ENCODE assay signal across 17 cellular contexts in the genomic region with DNA sequence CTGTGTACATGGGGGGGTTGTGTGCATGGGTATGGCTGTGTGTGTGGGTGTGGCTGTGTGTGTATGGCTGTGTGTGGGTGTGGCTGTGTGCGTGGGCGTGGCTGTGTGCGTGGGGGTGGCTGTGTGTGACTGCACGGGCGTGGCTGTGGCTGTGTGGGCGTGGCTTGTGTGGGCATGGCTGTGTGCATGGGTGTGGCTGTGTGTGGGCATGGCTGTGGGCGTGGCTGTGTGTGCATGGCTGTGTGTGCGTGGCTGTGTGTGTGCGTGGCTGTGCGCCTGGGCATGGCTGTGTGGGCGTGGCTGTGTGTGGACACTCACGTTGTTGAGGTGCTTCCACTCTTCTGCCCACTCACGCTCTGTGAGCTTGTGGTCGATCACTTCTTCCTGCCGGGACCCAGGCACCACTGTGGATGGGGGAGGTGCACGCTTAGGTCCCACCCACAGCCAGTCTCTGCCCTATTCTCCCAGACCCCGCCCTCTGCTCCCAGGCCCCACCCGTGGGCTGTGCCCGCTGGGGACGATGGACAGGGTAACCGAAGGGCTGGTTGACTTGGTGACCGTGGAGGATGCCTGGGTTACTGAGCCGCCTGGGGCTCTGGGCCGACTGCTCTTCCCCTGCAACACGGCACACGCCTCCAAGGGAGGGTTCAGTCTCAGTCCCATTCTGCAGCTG. TPM values are rescaled to one million over a fixed set of nuclear protein-coding genes. Genes with fewer than 3 reads are reported as not detected.
DNase-seq lines count a peak whose midpoint lies in the region; ATAC-seq and TF ChIP-seq lines count a peak whose summit lies in the region.
"Had no signal": no experiment of that assay in that cellular context is flagged by ENCODE, and none has a peak within 500 bp of the region (broad histone marks: within the 10 kb centered on the region; RNA-seq: fewer than 3 reads in every experiment).

No MANE protein-coding gene starts in this region.

- DNase-seq in Right ventricle myocardium superior (peak; percentile 54), cardiac septum (ENCODE audit: low spot score) (no peak), PC-3 (peak; percentile 38), upper lobe of right lung (no peak), hepatocyte (ENCODE audit: low spot score) (no peak)
- DNase-seq: activated T-cell treated with anti-CD3 and anti-CD28 coated beads, Interleukin-2, amount 50 U/mL, for 48 hours; BE2C; GDM1; immature natural killer cell; NCI-H1930; stimulated activated CD4-positive, alpha-beta T cell treated with anti-CD3 and anti-CD28 coated beads, Interleukin-12 subunit alpha, Interleukin-12 subunit beta, amount 100 ng/mL, for 4 hours had no signal

- TF ChIP-seq CTCF in PC-3 (conservative IDR thresholded peaks at IDR 0.05; ENCODE audit: low read depth, low read length) (no peak), upper lobe of right lung (IDR thresholded peaks at IDR 0.05) (no peak), hepatocyte (IDR thresholded peaks at IDR 0.05; ENCODE audit: poor library complexity) (no peak)

- WGBS in hepatocyte (ENCODE audit: low lambda C conversion rate, missing lambda C conversion rate) = 95% methylated on average over 22 of the region's 26 CpGs

- H3K79me2 ChIP-seq in PC-3 (ENCODE audit: low read length) (no peaks in the 10 kb centered on the region), hepatocyte (no peaks in the 10 kb centered on the region)

- H3K4me1 ChIP-seq in PC-3 (ENCODE audit: insufficient read depth, low read length) (peaks cover 6% of the 10 kb centered on the region; the same call in 1 of the 2 replicates), upper lobe of right lung (peaks cover 4% of the 10 kb centered on the region), hepatocyte (ENCODE audit: insufficient read depth) (peaks cover 11% of the 10 kb centered on the region)
- H3K4me1 ChIP-seq: BE2C, breast epithelium had no signal

- H3K4me3 ChIP-seq in PC-3 (ENCODE audit: low read length) (no peak overlapping the region), upper lobe of right lung (no peak overlapping the region), hepatocyte (no peak overlapping the region)

- CTCF ChIA-PET in PC-3 (lab: Charles Lee) = interaction anchor here (0.8 kb wide), 1 partner anchor 44 kb away, joined by 3 read pairs; no protein-coding TSS in a partner anchor

- no TSS peak for BruUV-seq in PC-3 (replicated peaks; lab: Mats Ljungman, UMichigan)

- H3K4me2 ChIP-seq in PC-3 (ENCODE audit: low read length) (0 out of 2 replicates have a peak overlapping the region, but pooled peaks have one; percentile 6), hepatocyte (no peak overlapping the region)

- H2AFZ ChIP-seq in PC-3 (ENCODE audit: low read length) (no peak overlapping the region), hepatocyte (no peak overlapping the region)

- H3F3A ChIP-seq in PC-3 (ENCODE audit: low read length, unreplicated experiment) = no peaks in the 10 kb centered on the region

- H3K9me2 ChIP-seq in PC-3 (replicated peaks; ENCODE audit: low read length) = no peaks in the 10 kb centered on the region
- H3K9me2 ChIP-seq in hepatocyte (replicated peaks; ENCODE audit: insufficient read depth) = no peaks in the 10 kb centered on the region

- H3K9me3 ChIP-seq in PC-3 (ENCODE audit: low read length) = no peaks in the 10 kb centered on the region
- H3K9me3 ChIP-seq in upper lobe of right lung = no peaks in the 10 kb centered on the region
- H3K9me3 ChIP-seq in hepatocyte (ENCODE audit: low read depth) = no peaks in the 10 kb centered on the region
- H3K9me3 ChIP-seq: BE2C, breast epithelium had no signal

- no peak for ATAC-seq in Right ventricle myocardium superior (ENCODE audit: poor library complexity)
- ATAC-seq in PC-3 = peak; percentile 77
- ATAC-seq in esophagus mucosa = peak; percentile 78
- peak; percentile 8 for ATAC-seq in upper lobe of right lung
- no peak for ATAC-seq in HG02870 (IDR thresholded peaks at IDR 0.05; ENCODE audit: unreplicated experiment)
- ATAC-seq in HG03432 (IDR thresholded peaks at IDR 0.05; ENCODE audit: unreplicated experiment) = no peak

- intact Hi-C loops in Right ventricle myocardium superior (cut with DNase I) = loop anchor here (10.0 kb wide), 1 partner anchor 52 kb away; no protein-coding TSS in a partner anchor
- intact Hi-C loops in cardiac septum (cut with DNase I) = no loop called here
- intact Hi-C loops in PC-3 (cut with micrococcal nuclease) = no loop called here
- intact Hi-C loops in upper lobe of right lung (cut with DNase I) = no loop called here

- no peak overlapping the region for H3K9ac ChIP-seq in PC-3 (ENCODE audit: low read length)

- H4K20me1 ChIP-seq in PC-3 (ENCODE audit: low read length) = no peaks in the 10 kb centered on the region
- H4K20me1 ChIP-seq in hepatocyte (ENCODE audit: insufficient read depth, poor library complexity, severe bottlenecking) = no peaks in the 10 kb centered on the region

- POLR2A ChIA-PET in PC-3 (lab: Charles Lee; ENCODE audit: unreplicated experiment) = no interaction called here

- H3K36me3 ChIP-seq in PC-3 (ENCODE audit: low read depth, low read length) (no peaks in the 10 kb centered on the region), upper lobe of right lung (peaks cover 22% of the 10 kb centered on the region), hepatocyte (replicated peaks; ENCODE audit: insufficient read depth, low read depth) (no peaks in the 10 kb centered on the region)
- H3K36me3 ChIP-seq: BE2C, breast epithelium had no signal

- no peaks in the 10 kb centered on the region for H3K27me3 ChIP-seq in PC-3 (ENCODE audit: low read length)
- H3K27me3 ChIP-seq in upper lobe of right lung = no peaks in the 10 kb centered on the region
- H3K27me3 ChIP-seq in hepatocyte = no peaks in the 10 kb centered on the region
- H3K27me3 ChIP-seq: breast epithelium had no signal

- H3K27ac ChIP-seq in PC-3 (ENCODE audit: low read length) (no peak overlapping the region), upper lobe of right lung (no peak overlapping the region), hepatocyte (no peak overlapping the region)
- H3K27ac ChIP-seq: breast epithelium had no signal

RNA-seq across cellular contexts. Expression of a gene that starts 16.0 kb away (rescaled TPM):
- total RNA-seq in Right ventricle myocardium superior (not detected), cardiac septum (not detected), PC-3 (2014; rRNA removed) (not detected in 2 replicates), esophagus mucosa (not detected), upper lobe of right lung (not detected), hepatocyte (not detected in 2 replicates)
- polyA plus RNA-seq in hepatocyte = not detected in 2 replicates
- total RNA-seq: breast epithelium, epithelial cell of proximal tubule, HT-29 had no signal
- polyA plus RNA-seq: immature natural killer cell had no signal

RNA-seq across cellular contexts. Expression of a gene that starts 25.6 kb away (rescaled TPM):
- total RNA-seq in Right ventricle myocardium superior = 53.0 TPM
- 42.3 TPM for total RNA-seq in cardiac septum
- total RNA-seq in PC-3 (2014; rRNA removed) = 42.0 and 77.5 TPM in 2 replicates
- 61.0 TPM for total RNA-seq in esophagus mucosa
- 43.9 TPM for total RNA-seq in upper lobe of right lung
- 58.7 and 70.8 TPM in 2 replicates for total RNA-seq in hepatocyte
- polyA plus RNA-seq in hepatocyte = 191 and 215 TPM in 2 replicates

RNA-seq across cellular contexts. Expression of a gene that starts 25.7 kb away (rescaled TPM):
- total RNA-seq in Right ventricle myocardium superior (15.9 TPM), cardiac septum (18.0 TPM), PC-3 (2014; rRNA removed) (18.3 and 25.5 TPM in 2 replicates), esophagus mucosa (17.0 TPM), upper lobe of right lung (32.8 TPM), hepatocyte (19.6 and 22.4 TPM in 2 replicates)
- polyA plus RNA-seq in hepatocyte = 38.9 and 53.5 TPM in 2 replicates

Comparison
In these comparisons a context has a peak if more than half of its experiments do, and no peak if none do; other contexts are left out.
1. DNase-seq: peak in Right ventricle myocardium superior (single experiment) and PC-3 (single experiment); none in cardiac septum (single experiment), upper lobe of right lung (single experiment) and hepatocyte (single experiment).
2. ATAC-seq: peak in PC-3 (single experiment), esophagus mucosa (single experiment) and upper lobe of right lung (single experiment); none in Right ventricle myocardium superior (single experiment), HG02870 (single experiment) and HG03432 (single experiment).